In genomic region chr13:51257187-51257586, GRCh38 we compare ENCODE assay signal across 30 cellular contexts. TPM values are rescaled to one million over a fixed set of nuclear protein-coding genes. Genes with fewer than 3 reads are reported as not detected.
DNase-seq lines count a peak whose midpoint lies in the region; ATAC-seq, FAIRE-seq and TF ChIP-seq lines count a peak whose summit lies in the region.
"Had no signal": no experiment of that assay in that cellular context is flagged by ENCODE, and none has a peak within 500 bp of the region (broad histone marks: within the 10 kb centered on the region; RNA-seq: fewer than 3 reads in every experiment).

No MANE protein-coding gene starts in this region.

- BruUV-seq in K562 (replicated peaks; lab: Mats Ljungman, UMichigan) = no TSS peak

- peaks cover 8% of the 10 kb centered on the region for H3K79me1 ChIP-seq in mesendoderm (ENCODE audit: low read length)

- H2BK120ac ChIP-seq in mesendoderm (ENCODE audit: low read depth, low read length) = no peak overlapping the region

- no peaks in the 10 kb centered on the region for H3K27me3 Mint-ChIP-seq in natural killer cell (ENCODE audit: low read depth in 2 of 2)
- H3K27me3 Mint-ChIP-seq: activated CD4-positive, alpha-beta memory T cell treated with anti-CD3 and anti-CD28 coated beads, Interleukin-2, amount 10 ng/mL, durations not matched to agents 7 days and 5 days had no signal

- peak; percentile 74 for ATAC-seq in K562
- no peak for ATAC-seq in natural killer cell
- ATAC-seq: gastrocnemius medialis; mucosa of descending colon; natural killer cell treated with Interleukin-12 subunit alpha and Interleukin-12 subunit beta and Interleukin-15 and Interleukin-18, amount 100 ng/mL, for 72 hours had no signal

- H3K56ac ChIP-seq in mesendoderm (ENCODE audit: low read length) = no peak overlapping the region

- intact Hi-C loops in K562 (cut with micrococcal nuclease) = no loop called here
- intact Hi-C loops in natural killer cell (cut with micrococcal nuclease) = no loop called here
- intact Hi-C loops in thyroid gland (cut with DNase I) = no loop called here

- H3K27ac ChIP-seq in K562 (ENCODE audit: extremely low read depth, low read depth, low read length) (no peak overlapping the region), mesendoderm (ENCODE audit: low read depth, low read length) (no peak overlapping the region), thyroid gland (no peak overlapping the region)
- H3K27ac ChIP-seq: gastrocnemius medialis, skin epidermis, suprapubic skin had no signal

- no peak overlapping the region for H2BK5ac ChIP-seq in mesendoderm (ENCODE audit: low read length)

- CTCF ChIA-PET in K562 (lab: Yijun Ruan, JAX; ENCODE audit: low intra/inter-chr PET ratio) = no interaction called here

- H3K9ac ChIP-seq in K562 (ENCODE audit: insufficient read depth in 1 of 2, low read depth in 2 of 2, low read length in 2 of 2) (no peak overlapping the region), mesendoderm (ENCODE audit: low read length) (no peak overlapping the region)

- H3K18ac ChIP-seq in mesendoderm (ENCODE audit: low read length) = no peak overlapping the region

- TF ChIP-seq POLR2A in K562 (conservative IDR thresholded peaks at IDR 0.05) (no peak), thyroid gland (IDR thresholded peaks at IDR 0.05) (no peak)

- H2AK5ac ChIP-seq in mesendoderm (ENCODE audit: low read length) = no peak overlapping the region

- no peaks in the 10 kb centered on the region for H3K9me3 Mint-ChIP-seq in natural killer cell
- H3K9me3 Mint-ChIP-seq: activated CD4-positive, alpha-beta memory T cell treated with anti-CD3 and anti-CD28 coated beads, Interleukin-2, amount 10 ng/mL, durations not matched to agents 7 days and 5 days; CD8-positive, alpha-beta memory T cell; central memory CD8-positive, alpha-beta T cell; HFFc6; natural killer cell treated with Interleukin-12 subunit alpha and Interleukin-12 subunit beta and Interleukin-15 and Interleukin-18, amount 100 ng/mL, for 72 hours had no signal

- H3K36me3 ChIP-seq in K562 (ENCODE audit: control insufficient read depth, insufficient read depth, low read length) (no peaks in the 10 kb centered on the region), mesendoderm (ENCODE audit: control insufficient read depth, insufficient read depth, low read length) (no peaks in the 10 kb centered on the region), thyroid gland (no peaks in the 10 kb centered on the region)
- H3K36me3 ChIP-seq: gastrocnemius medialis, suprapubic skin had no signal

- TF ChIP-seq CTCF in GM12864 (IDR thresholded peaks at IDR 0.05; ENCODE audit: low read depth, low read length, missing control alignments) (peak; percentile 18), K562 (IDR thresholded peaks at IDR 0.05 in 2 of 3, conservative IDR thresholded peaks at IDR 0.05 in 1 of 3; ENCODE audit: insufficient read depth in 2 of 3, low read depth in 1 of 3, low read length in 3 of 3) (peak in 2 of 3 experiments; percentile 19 to 27; a peak in 3 of 6 replicates), natural killer cell (IDR thresholded peaks at IDR 0.05) (no peak), thyroid gland (IDR thresholded peaks at IDR 0.05) (no peak)

- H3K27ac Mint-ChIP-seq in natural killer cell = no peak overlapping the region
- H3K27ac Mint-ChIP-seq: activated CD4-positive, alpha-beta memory T cell treated with anti-CD3 and anti-CD28 coated beads, Interleukin-2, amount 10 ng/mL, durations not matched to agents 7 days and 5 days; B cell; HFFc6; natural killer cell treated with Interleukin-12 subunit alpha and Interleukin-12 subunit beta and Interleukin-15 and Interleukin-18, amount 100 ng/mL, for 72 hours had no signal

- H3K9me3 ChIP-seq in K562 (replicated peaks; ENCODE audit: control insufficient read depth, insufficient read depth, low read depth, low read length) = no peaks in the 10 kb centered on the region
- no peaks in the 10 kb centered on the region for H3K9me3 ChIP-seq in thyroid gland
- H3K9me3 ChIP-seq: gastrocnemius medialis, mucosa of descending colon, suprapubic skin had no signal

- no peaks in the 10 kb centered on the region for H3K9me1 ChIP-seq in K562 (ENCODE audit: control insufficient read depth, insufficient read depth, low read length)

- DNase-seq in GM12864 (ENCODE audit: low read depth) = no peak
- DNase-seq in HT-29 (ENCODE audit: low spot score) = peak; percentile 21
- DNase-seq in K562 (ENCODE audit: extremely low read depth in 1 of 4, low spot score in 3 of 4) = peak in 2 of 4 experiments; percentile 3 to 8
- peak; percentile 42 for DNase-seq in mesendoderm
- DNase-seq in NCI-H2171 treated with DMSO at 0.1 percent for 48 hours (lab: John Stamatoyannopoulos, UW) = no peak
- no peak for DNase-seq in natural killer cell
- DNase-seq in thyroid gland = no peak
- DNase-seq: activated CD4-positive, alpha-beta memory T cell treated with anti-CD3 and anti-CD28 coated beads, Interleukin-2, amount 10 ng/mL, durations not matched to agents 7 days and 5 days; activated CD4-positive, alpha-beta T cell treated with anti-CD3 and anti-CD28 coated beads for 1 hour; activated CD8-positive, alpha-beta memory T cell treated with anti-CD3 and anti-CD28 coated beads, Interleukin-2, amount 50 U/mL, for 4 hours; activated naive CD4-positive, alpha-beta T cell; CD8-positive, alpha-beta memory T cell; DMS 273 treated with DMSO at 0.1 percent for 48 hours; gastrocnemius medialis; HFFc6; mucosa of descending colon; NCI-H1417 treated with DMSO at 0.1 percent for 48 hours; NCI-H2029 treated with DMSO at 0.1 percent for 48 hours; NCI-H345; NCI-H69; occipital lobe; SHP77; stimulated activated naive CD4-positive, alpha-beta T cell; T-helper 2 cell had no signal

- H4K5ac ChIP-seq in mesendoderm (ENCODE audit: low read length) = no peak overlapping the region

- H3K4me2 ChIP-seq in K562 (ENCODE audit: insufficient read depth, low read length) (no peak overlapping the region), mesendoderm (ENCODE audit: low read length) (no peak overlapping the region)

- WGBS in K562 (ENCODE audit: insufficient coverage, low coverage, missing lambda C conversion rate) = 0% methylated on average over 2 of the region's 2 CpGs
- no CpG with 5 or more reads among the region's 2 CpGs for WGBS in mesendoderm (ENCODE audit: extremely low coverage, insufficient coverage, low lambda C conversion rate)
- WGBS in thyroid gland, 2 donors = 98 to 100% methylated on average over 2 of the region's 2 CpGs

- peak in 1 of 2 experiments; percentile 28; a peak in 1 of 4 replicates for TF ChIP-seq RAD21 in K562 (CRISPR knock-in tag; conservative IDR thresholded peaks at IDR 0.05 in 1 of 2, IDR thresholded peaks at IDR 0.05 in 1 of 2)

- H2BK15ac ChIP-seq in mesendoderm (replicated peaks; ENCODE audit: low read depth) = no peak overlapping the region

- H3K23ac ChIP-seq in mesendoderm (ENCODE audit: low read length) = no peak overlapping the region

- H4K20me1 ChIP-seq in K562 (replicated peaks; ENCODE audit: control insufficient read depth, insufficient read depth, low read length) = no peaks in the 10 kb centered on the region

- H4K8ac ChIP-seq in mesendoderm (ENCODE audit: low read depth, low read length) = no peak overlapping the region

- H3K4me3 Mint-ChIP-seq in natural killer cell = no peak overlapping the region
- H3K4me3 Mint-ChIP-seq: activated CD4-positive, alpha-beta memory T cell treated with anti-CD3 and anti-CD28 coated beads, Interleukin-2, amount 10 ng/mL, durations not matched to agents 7 days and 5 days; B cell; CD8-positive, alpha-beta memory T cell; central memory CD8-positive, alpha-beta T cell; HFFc6; natural killer cell treated with Interleukin-12 subunit alpha and Interleukin-12 subunit beta and Interleukin-15 and Interleukin-18, amount 100 ng/mL, for 72 hours had no signal

- peaks cover 4 to 36% of the 10 kb centered on the region in 2 experiments; a peak in 3 of 5 replicates for H3K27me3 ChIP-seq in K562 (ENCODE audit: control insufficient read depth in 2 of 2, insufficient read depth in 2 of 2, low read length in 2 of 2)
- no peaks in the 10 kb centered on the region for H3K27me3 ChIP-seq in mesendoderm (ENCODE audit: insufficient read depth, low read length, poor library complexity)
- no peaks in the 10 kb centered on the region for H3K27me3 ChIP-seq in thyroid gland
- H3K27me3 ChIP-seq: gastrocnemius medialis, suprapubic skin had no signal

- H2AFZ ChIP-seq in K562 (ENCODE audit: low read depth, low read length) = no peak overlapping the region

- POLR2A ChIA-PET in K562 (lab: Yijun Ruan, JAX) = no interaction called here

- TF ChIP-seq EP300 in K562 (IDR thresholded peaks at IDR 0.05; ENCODE audit: low read length) = no peak

- in situ Hi-C loops in K562 (cut with MboI) = no loop called here

- no peak overlapping the region for H3K4me3 ChIP-seq in GM12864 (ENCODE audit: low read depth, low read length)
- no peak overlapping the region for H3K4me3 ChIP-seq in K562
- H3K4me3 ChIP-seq in mesendoderm (ENCODE audit: low read length) = no peak overlapping the region
- no peak overlapping the region for H3K4me3 ChIP-seq in thyroid gland (replicated peaks in 1 of 3)
- H3K4me3 ChIP-seq: gastrocnemius medialis, lung, mucosa of descending colon, skin epidermis, suprapubic skin had no signal

- H3K36me3 Mint-ChIP-seq in natural killer cell = no peaks in the 10 kb centered on the region
- H3K36me3 Mint-ChIP-seq: CD8-positive, alpha-beta memory T cell; natural killer cell treated with Interleukin-12 subunit alpha and Interleukin-12 subunit beta and Interleukin-15 and Interleukin-18, amount 100 ng/mL, for 72 hours had no signal

- H3K4me1 Mint-ChIP-seq in natural killer cell = peaks cover 0 to 9% of the 10 kb centered on the region in 2 donors
- H3K4me1 Mint-ChIP-seq: activated CD4-positive, alpha-beta memory T cell treated with anti-CD3 and anti-CD28 coated beads, Interleukin-2, amount 10 ng/mL, durations not matched to agents 7 days and 5 days had no signal

- no peaks in the 10 kb centered on the region; a peak in 1 of 5 replicates for H3K4me1 ChIP-seq in K562 (replicated peaks in 1 of 2; ENCODE audit: control insufficient read depth in 2 of 2, insufficient read depth in 2 of 2, low read length in 2 of 2)
- peaks cover 7% of the 10 kb centered on the region for H3K4me1 ChIP-seq in mesendoderm (ENCODE audit: control insufficient read depth, low read depth, low read length)
- peaks cover 13 to 16% of the 10 kb centered on the region in 2 donors for H3K4me1 ChIP-seq in thyroid gland
- H3K4me1 ChIP-seq: gastrocnemius medialis, suprapubic skin had no signal

- H3K79me2 ChIP-seq in K562 (ENCODE audit: control insufficient read depth, insufficient read depth, low read length) (no peaks in the 10 kb centered on the region), mesendoderm (ENCODE audit: control insufficient read depth, insufficient read depth, low read length) (peaks cover 2% of the 10 kb centered on the region)

- no peak for FAIRE-seq in K562 (lab: Jason Lieb, UNC)

- no peak overlapping the region for H3K4ac ChIP-seq in mesendoderm (ENCODE audit: low read depth, low read length)

RNA-seq across cellular contexts. Expression of gene FAM124A, which starts 35.0 kb away (rescaled TPM):
- total RNA-seq in HT-29 (2014; rRNA removed; shearing (Covaris generic)) = not detected in 2 replicates
- total RNA-seq in K562 (2011; cell fraction: chromatin; rRNA removed; ENCODE audit: low replicate concordance) = not detected in 2 replicates
- total RNA-seq in K562 (2011; cell fraction: nucleolus; rRNA removed) = not detected in 2 replicates
- total RNA-seq in K562 (2011; cell fraction: nucleoplasm; rRNA removed) = not detected in 2 replicates
- total RNA-seq in K562 (2014; rRNA removed) = not detected in 2 replicates
- not detected in 2 replicates for total RNA-seq in K562 (2014; rRNA removed; fragmentation: Illumina TruSeq; extraction: Trizol)
- not detected in 2 replicates for total RNA-seq in K562 (2015; rRNA removed; fragmentation: Illumina TruSeq; extraction: Trizol)
- not detected in 2 replicates for total RNA-seq in K562 (2021)
- polyA plus RNA-seq in K562 (2011; rRNA removed) = not detected in 2 replicates
- polyA plus RNA-seq in K562 (2011; cell fraction: cytosol; rRNA removed) = not detected in 2 replicates
- not detected in 2 replicates for polyA plus RNA-seq in K562 (2011; cell fraction: nucleus; rRNA removed)
- polyA plus RNA-seq in K562 (2012) = not detected in 2 replicates
- polyA plus RNA-seq in K562 (2014; fragmentation: Illumina TruSeq; extraction: Trizol) = not detected in 2 replicates
- polyA plus RNA-seq in K562 (2014; fragmentation: Nextera tagmentation; extraction: Ambion mirVana) = not detected
- polyA plus RNA-seq in K562 (2014; rRNA removed) = not detected in 2 replicates
- polyA minus RNA-seq in K562 (2011; rRNA and poly(A)+ RNA removed) = not detected in 2 replicates
- not detected in 2 replicates for polyA minus RNA-seq in K562 (2011; cell fraction: cytosol; rRNA and poly(A)+ RNA removed)
- polyA minus RNA-seq in K562 (2011; cell fraction: nucleus; rRNA and poly(A)+ RNA removed) = not detected in 2 replicates
- 10.9 TPM for polyA plus RNA-seq in mesendoderm (2013, experiment 1 of 2)
- polyA plus RNA-seq in mesendoderm (2013, experiment 2 of 2) = 11.2 TPM
- not detected for total RNA-seq in natural killer cell
- 10 to 100 TPM in 1 of 4 donors, 1 to 10 TPM in 3; 9.1 to 11.4 (median 9.4) TPM for total RNA-seq in thyroid gland
- total RNA-seq: HFFc6; natural killer cell treated with Interleukin-12 subunit alpha and Interleukin-12 subunit beta and Interleukin-15 and Interleukin-18, amount 100 ng/mL, for 72 hours had no signal
- polyA plus RNA-seq: CD8-positive, alpha-beta memory T cell had no signal

Comparison
In these comparisons a context has a peak if more than half of its experiments do, and no peak if none do; other contexts are left out.
1. DNase-seq: peak in HT-29 (single experiment) and mesendoderm (single experiment); none in GM12864 (single experiment), NCI-H2171 treated with DMSO at 0.1 percent for 48 hours (single experiment), natural killer cell (single experiment) and thyroid gland (0 of 2).
2. CTCF ChIP-seq: peak in GM12864 (single experiment) and K562 (2 of 3); none in natural killer cell (single experiment) and thyroid gland (0 of 6).